1 cellular context compared by ENCODE assay signal in genomic region chr2:188122983-188123382, GRCh38.
TF ChIP-seq lines count a peak whose summit lies in the region.

No MANE protein-coding gene starts in this region.

TF ChIP-seq in WTC11, 78 proteins besides CTCF, POLR2A, EP300 and RAD21 (continued from another document):
- TF ChIP-seq AR (CRISPR knock-in tag; IDR thresholded peaks at IDR 0.05) (no peak), NFYB (CRISPR knock-in tag; conservative IDR thresholded peaks at IDR 0.05; ENCODE audit: low read depth) (no peak), ZNF532 (CRISPR knock-in tag; IDR thresholded peaks at IDR 0.05; ENCODE audit: borderline replicate concordance) (no peak), USF1 (CRISPR knock-in tag; IDR thresholded peaks at IDR 0.05) (no peak), CBFB (CRISPR knock-in tag; IDR thresholded peaks at IDR 0.05; ENCODE audit: low read depth) (no peak), ZNF219 (CRISPR knock-in tag; IDR thresholded peaks at IDR 0.05; ENCODE audit: borderline replicate concordance) (no peak), FOXP1 (CRISPR knock-in tag; IDR thresholded peaks at IDR 0.05; ENCODE audit: borderline replicate concordance) (no peak), USF2 (CRISPR knock-in tag; IDR thresholded peaks at IDR 0.05) (no peak)
